15 cellular contexts compared by ENCODE assay signal in genomic region chr2:226114436-226114835, GRCh38.
DNase-seq lines count a peak whose midpoint lies in the region; ATAC-seq and TF ChIP-seq lines count a peak whose summit lies in the region.
"Had no signal": no experiment of that assay in that cellular context is flagged by ENCODE, and none has a peak within 500 bp of the region (broad histone marks: within the 10 kb centered on the region; RNA-seq: fewer than 3 reads in every experiment).

No MANE protein-coding gene starts in this region.

- H3K27me3 ChIP-seq in smooth muscle cell (ENCODE audit: low read depth) (no peaks in the 10 kb centered on the region), ascending aorta (no peaks in the 10 kb centered on the region)

- H3K9ac ChIP-seq in smooth muscle cell (ENCODE audit: low read depth): peak overlapping the region; percentile 2

- no peaks in the 10 kb centered on the region for H4K20me1 ChIP-seq in smooth muscle cell (ENCODE audit: low read depth)

- peaks cover 27% of the 10 kb centered on the region for H3K4me1 ChIP-seq in smooth muscle cell (ENCODE audit: low read depth)
- peaks cover 0 to 3% of the 10 kb centered on the region in 2 donors for H3K4me1 ChIP-seq in ascending aorta

- no peak for TF ChIP-seq CTCF in RWPE1 (conservative IDR thresholded peaks at IDR 0.05; ENCODE audit: low read depth)
- TF ChIP-seq CTCF in fibroblast of the aortic adventitia (IDR thresholded peaks at IDR 0.05; ENCODE audit: insufficient read depth, low read length): no peak
- no peak for TF ChIP-seq CTCF in smooth muscle cell (IDR thresholded peaks at IDR 0.05; ENCODE audit: borderline replicate concordance, insufficient read depth, poor library complexity, severe bottlenecking)
- TF ChIP-seq CTCF in ascending aorta (IDR thresholded peaks at IDR 0.05): no peak

- peak overlapping the region; percentile 63 for H3K4me2 ChIP-seq in smooth muscle cell

- intact Hi-C loops in ascending aorta (cut with DNase I): loop anchor here (10.0 kb wide), 1 partner anchor 610 kb away; no protein-coding TSS in a partner anchor

- no peak overlapping the region for H3K4me3 ChIP-seq in fibroblast of the aortic adventitia (ENCODE audit: low read depth, low read length)
- no peak overlapping the region for H3K4me3 ChIP-seq in smooth muscle cell
- H3K4me3 ChIP-seq in ascending aorta: no peak overlapping the region

- H2AFZ ChIP-seq in smooth muscle cell (ENCODE audit: low read depth): no peak overlapping the region

- DNase-seq in HCEC 1CT (peak; percentile 81), RWPE1 (ENCODE audit: low spot score) (no peak), fibroblast of the aortic adventitia (ENCODE audit: low read depth) (peak; percentile 33), smooth muscle cell (lab: John Stamatoyannopoulos, UW; ENCODE audit: unreplicated experiment) (no peak), ascending aorta (ENCODE audit: low spot score in 2 of 2) (no peak), GM19238 (ENCODE audit: insufficient read length, low spot score) (no peak)
- DNase-seq: activated CD8-positive, alpha-beta T cell treated with anti-CD3 and anti-CD28 coated beads, Interleukin-2, amount 10 ng/mL, durations not matched to agents 7 days and 5 days; activated effector memory CD4-positive, alpha-beta T cell treated with anti-CD3 and anti-CD28 coated beads, Interleukin-2, amount 50 U/mL, for 16 hours; CD4-positive, alpha-beta T cell; effector memory CD8-positive, alpha-beta T cell; GDM1; KG1; NCI-H1694 treated with DMSO at 0.1 percent for 48 hours; stimulated activated CD4-positive, alpha-beta T cell treated with anti-CD3 and anti-CD28 coated beads, Interleukin-1b, Interleukin-23, amount 100 ng/mL, for 48 hours had no signal

- CTCF ChIA-PET in RWPE1 (lab: Yijun Ruan, JAX): no interaction called here

- H3K36me3 ChIP-seq in smooth muscle cell (ENCODE audit: low read depth): no peaks in the 10 kb centered on the region
- H3K36me3 ChIP-seq in ascending aorta: no peaks in the 10 kb centered on the region

- POLR2A ChIA-PET in RWPE1 (lab: Yijun Ruan, JAX; ENCODE audit: low non-redundant PET): no interaction called here

- peak overlapping the region; percentile 81 for H3K27ac ChIP-seq in RWPE1
- peak overlapping the region; percentile 94 for H3K27ac ChIP-seq in smooth muscle cell (ENCODE audit: low read depth)
- no peak overlapping the region for H3K27ac ChIP-seq in ascending aorta

- ATAC-seq in HG02938 (IDR thresholded peaks at IDR 0.05; ENCODE audit: unreplicated experiment): no peak
- ATAC-seq: activated CD8-positive, alpha-beta T cell treated with anti-CD3 and anti-CD28 coated beads, Interleukin-2, amount 10 ng/mL, durations not matched to agents 7 days and 5 days; effector memory CD8-positive, alpha-beta T cell had no signal

- H3K79me2 ChIP-seq in smooth muscle cell (ENCODE audit: low read depth): no peaks in the 10 kb centered on the region

- WGBS in smooth muscle cell (ENCODE audit: low lambda C conversion rate): 58% methylated on average over 5 of the region's 5 CpGs

- H3K9me3 ChIP-seq in smooth muscle cell (replicated peaks; ENCODE audit: low read depth) (no peaks in the 10 kb centered on the region), ascending aorta (no peaks in the 10 kb centered on the region)

- peaks cover 14% of the 10 kb centered on the region for H3F3A ChIP-seq in smooth muscle cell (ENCODE audit: low read depth)

Comparison
In these comparisons a context has a peak if more than half of its experiments do, and no peak if none do; other contexts are left out.
1. DNase-seq: peak in HCEC 1CT (single experiment) and fibroblast of the aortic adventitia (single experiment); none in RWPE1 (single experiment), smooth muscle cell (single experiment), ascending aorta (0 of 2) and GM19238 (single experiment).
2. H3K27ac ChIP-seq: peak in RWPE1 (single experiment) and smooth muscle cell (single experiment); none in ascending aorta (0 of 2).